ENCODE assay signal across 1 cellular context in genomic region chr1:183471748-183472487, GRCh38.
TF ChIP-seq lines count a peak whose summit lies in the region.

No MANE protein-coding gene starts in this region.

TF ChIP-seq in HCT116, 20 proteins besides CTCF, POLR2A, EP300 and RAD21 (continued from another document):
- TF ChIP-seq TCF7L2 (IDR thresholded peaks at IDR 0.05; ENCODE audit: borderline replicate concordance, extremely low read depth, insufficient read depth, insufficient read length) (peak; percentile 41), ZBTB33 (IDR thresholded peaks at IDR 0.05; ENCODE audit: extremely low read depth, insufficient replicate concordance, low read length) (peak; percentile 91), ELF1 (IDR thresholded peaks at IDR 0.05; ENCODE audit: borderline replicate concordance, low read depth) (peak; percentile 94), ATF3 (IDR thresholded peaks at IDR 0.05) (no peak), CEBPB (IDR thresholded peaks at IDR 0.05; ENCODE audit: low read depth) (no peak), EZH2phosphoT487 (IDR thresholded peaks at IDR 0.05; ENCODE audit: borderline replicate concordance) (no peak), JUND (IDR thresholded peaks at IDR 0.05) (no peak), EGR1 (IDR thresholded peaks at IDR 0.05; ENCODE audit: low read depth) (peak; percentile 42; the same call in 1 of the 2 replicates)
